ENCODE assay signal across 1 cellular context in the genomic region with DNA sequence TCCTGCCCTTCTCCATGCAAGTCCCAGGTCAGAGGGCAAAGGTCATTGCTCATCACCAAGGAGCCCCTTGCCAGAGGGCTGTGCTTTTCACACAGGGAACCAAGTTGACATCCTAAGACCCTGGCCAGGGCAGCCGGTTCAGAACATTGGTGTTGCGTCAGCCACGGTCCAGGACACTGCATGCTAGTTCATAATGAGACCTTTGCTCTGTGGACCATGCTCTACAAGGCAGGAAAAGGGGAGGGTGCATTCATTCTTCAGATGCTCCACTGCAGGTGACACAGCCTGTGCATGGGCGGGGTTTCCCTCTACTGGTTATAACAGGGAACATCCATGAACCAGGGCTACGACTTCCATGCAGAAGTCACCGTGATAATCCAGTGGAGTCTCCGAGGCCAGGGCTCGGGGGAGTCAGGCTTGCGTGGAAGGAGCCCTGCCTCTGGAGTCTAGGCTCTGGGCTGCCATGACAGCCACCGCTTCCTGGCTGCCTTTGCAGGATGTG.
TF ChIP-seq lines count a peak whose summit lies in the region.

No MANE protein-coding gene starts in this region.

TF ChIP-seq in HepG2, 621 proteins besides CTCF, POLR2A, EP300 and RAD21 (continued from another document):
- TF ChIP-seq, protein P1, sequence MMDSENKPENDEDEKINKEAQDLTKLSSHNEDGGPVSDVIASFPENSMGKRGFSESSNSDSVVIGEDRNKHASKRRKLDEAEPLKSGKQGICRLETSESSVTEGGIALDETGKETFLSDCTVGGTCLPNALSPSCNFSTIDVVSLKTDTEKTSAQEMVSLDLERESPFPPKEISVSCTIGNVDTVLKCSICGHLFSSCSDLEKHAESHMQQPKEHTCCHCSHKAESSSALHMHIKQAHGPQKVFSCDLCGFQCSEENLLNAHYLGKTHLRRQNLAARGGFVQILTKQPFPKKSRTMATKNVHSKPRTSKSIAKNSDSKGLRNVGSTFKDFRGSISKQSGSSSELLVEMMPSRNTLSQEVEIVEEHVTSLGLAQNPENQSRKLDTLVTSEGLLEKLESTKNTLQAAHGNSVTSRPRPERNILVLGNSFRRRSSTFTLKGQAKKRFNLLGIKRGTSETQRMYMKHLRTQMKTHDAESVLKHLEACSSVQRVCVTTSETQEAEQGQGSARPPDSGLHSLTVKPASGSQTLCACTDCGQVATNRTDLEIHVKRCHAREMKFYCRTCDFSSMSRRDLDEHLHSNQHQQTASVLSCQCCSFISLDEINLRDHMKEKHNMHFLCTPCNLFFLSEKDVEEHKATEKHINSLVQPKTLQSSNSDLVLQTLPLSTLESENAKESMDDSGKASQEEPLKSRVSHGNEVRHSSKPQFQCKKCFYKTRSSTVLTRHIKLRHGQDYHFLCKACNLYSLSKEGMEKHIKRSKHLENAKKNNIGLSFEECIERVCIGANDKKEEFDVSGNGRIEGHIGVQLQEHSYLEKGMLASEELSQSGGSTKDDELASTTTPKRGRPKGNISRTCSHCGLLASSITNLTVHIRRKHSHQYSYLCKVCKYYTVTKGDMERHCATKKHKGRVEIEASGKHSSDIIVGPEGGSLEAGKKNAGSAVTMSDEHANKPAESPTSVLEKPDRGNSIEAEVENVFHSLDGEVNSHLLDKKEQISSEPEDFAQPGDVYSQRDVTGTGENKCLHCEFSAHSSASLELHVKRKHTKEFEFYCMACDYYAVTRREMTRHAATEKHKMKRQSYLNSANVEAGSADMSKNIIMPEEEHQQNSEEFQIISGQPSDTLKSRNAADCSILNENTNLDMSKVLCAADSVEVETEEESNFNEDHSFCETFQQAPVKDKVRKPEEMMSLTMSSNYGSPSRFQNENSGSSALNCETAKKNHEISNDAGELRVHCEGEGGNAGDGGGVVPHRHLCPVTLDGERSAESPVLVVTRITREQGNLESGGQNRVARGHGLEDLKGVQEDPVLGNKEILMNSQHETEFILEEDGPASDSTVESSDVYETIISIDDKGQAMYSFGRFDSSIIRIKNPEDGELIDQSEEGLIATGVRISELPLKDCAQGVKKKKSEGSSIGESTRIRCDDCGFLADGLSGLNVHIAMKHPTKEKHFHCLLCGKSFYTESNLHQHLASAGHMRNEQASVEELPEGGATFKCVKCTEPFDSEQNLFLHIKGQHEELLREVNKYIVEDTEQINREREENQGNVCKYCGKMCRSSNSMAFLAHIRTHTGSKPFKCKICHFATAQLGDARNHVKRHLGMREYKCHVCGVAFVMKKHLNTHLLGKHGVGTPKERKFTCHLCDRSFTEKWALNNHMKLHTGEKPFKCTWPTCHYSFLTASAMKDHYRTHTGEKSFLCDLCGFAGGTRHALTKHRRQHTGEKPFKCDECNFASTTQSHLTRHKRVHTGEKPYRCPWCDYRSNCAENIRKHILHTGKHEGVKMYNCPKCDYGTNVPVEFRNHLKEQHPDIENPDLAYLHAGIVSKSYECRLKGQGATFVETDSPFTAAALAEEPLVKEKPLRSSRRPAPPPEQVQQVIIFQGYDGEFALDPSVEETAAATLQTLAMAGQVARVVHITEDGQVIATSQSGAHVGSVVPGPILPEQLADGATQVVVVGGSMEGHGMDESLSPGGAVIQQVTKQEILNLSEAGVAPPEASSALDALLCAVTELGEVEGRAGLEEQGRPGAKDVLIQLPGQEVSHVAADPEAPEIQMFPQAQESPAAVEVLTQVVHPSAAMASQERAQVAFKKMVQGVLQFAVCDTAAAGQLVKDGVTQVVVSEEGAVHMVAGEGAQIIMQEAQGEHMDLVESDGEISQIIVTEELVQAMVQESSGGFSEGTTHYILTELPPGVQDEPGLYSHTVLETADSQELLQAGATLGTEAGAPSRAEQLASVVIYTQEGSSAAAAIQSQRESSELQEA (CRISPR knock-in tag; IDR thresholded peaks at IDR 0.05; ENCODE audit: not compliant biosample characterization): no peak
- TF ChIP-seq FOSL1 (CRISPR knock-in tag; IDR thresholded peaks at IDR 0.05; ENCODE audit: borderline replicate concordance) (no peak), RFX3 (CRISPR knock-in tag; IDR thresholded peaks at IDR 0.05) (no peak), ZNF891 (CRISPR knock-in tag; IDR thresholded peaks at IDR 0.05) (peak; percentile 57; the same call in 1 of the 2 replicates), FOXA3 (CRISPR knock-in tag; IDR thresholded peaks at IDR 0.05) (peak; percentile 22; the same call in 1 of the 2 replicates), FOSL2 (CRISPR knock-in tag; IDR thresholded peaks at IDR 0.05) (peak; percentile 30), HNF4A (CRISPR knock-in tag; IDR thresholded peaks at IDR 0.05) (peak; percentile 97), BRCA1 (CRISPR knock-in tag; IDR thresholded peaks at IDR 0.05) (0 out of 2 replicates have a peak, but pooled peaks have one; percentile 62), NR2F1 (CRISPR knock-in tag; IDR thresholded peaks at IDR 0.05) (peak in 1 of 2 experiments; percentile 66; a peak in 3 of 4 replicates), SALL1 (CRISPR knock-in tag; IDR thresholded peaks at IDR 0.05) (peak; percentile 75), ESRRA (CRISPR knock-in tag; IDR thresholded peaks at IDR 0.05; ENCODE audit: low read depth) (peak; percentile 53; the same call in 1 of the 2 replicates), MIXL1 (CRISPR knock-in tag; IDR thresholded peaks at IDR 0.05) (no peak), HOXA3 (CRISPR knock-in tag; IDR thresholded peaks at IDR 0.05) (peak; percentile 64)
- TF ChIP-seq, protein P2, sequence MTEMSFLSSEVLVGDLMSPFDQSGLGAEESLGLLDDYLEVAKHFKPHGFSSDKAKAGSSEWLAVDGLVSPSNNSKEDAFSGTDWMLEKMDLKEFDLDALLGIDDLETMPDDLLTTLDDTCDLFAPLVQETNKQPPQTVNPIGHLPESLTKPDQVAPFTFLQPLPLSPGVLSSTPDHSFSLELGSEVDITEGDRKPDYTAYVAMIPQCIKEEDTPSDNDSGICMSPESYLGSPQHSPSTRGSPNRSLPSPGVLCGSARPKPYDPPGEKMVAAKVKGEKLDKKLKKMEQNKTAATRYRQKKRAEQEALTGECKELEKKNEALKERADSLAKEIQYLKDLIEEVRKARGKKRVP (CRISPR knock-in tag; IDR thresholded peaks at IDR 0.05): peak in 1 of 2 experiments; percentile 98; a peak in 2 of 4 replicates
